23 cellular contexts compared by ENCODE assay signal in genomic region chr1:183516725-183517124, GRCh38.
"Had no signal": no experiment of that assay in that cellular context is flagged by ENCODE, and none has a peak within 500 bp of the region (broad histone marks: within the 10 kb centered on the region; RNA-seq: fewer than 3 reads in every experiment).

No MANE protein-coding gene starts in this region.

- H3K27me3 Mint-ChIP-seq: activated CD4-positive, alpha-beta memory T cell treated with anti-CD3 and anti-CD28 coated beads for 36 hours; activated naive CD4-positive, alpha-beta T cell treated with anti-CD3 and anti-CD28 coated beads, Interleukin-2, amount 10 ng/mL, durations not matched to agents 7 days and 5 days; activated naive CD8-positive, alpha-beta T cell treated with anti-CD3 and anti-CD28 coated beads, Interleukin-2, amount 50 U/mL, for 24 hours; natural killer cell treated with Interleukin-12 subunit alpha and Interleukin-12 subunit beta and Interleukin-15 and Interleukin-18, amount 100 ng/mL, for 72 hours; stimulated activated naive CD8-positive, alpha-beta T cell treated with anti-CD3 and anti-CD28 coated beads, Interleukin-15, amount 100 ng/mL, for 72 hours; T-helper 17 cell had no signal

- H3K4me3 ChIP-seq: left lung, right lobe of liver, skin epidermis, tibial artery had no signal

- FAIRE-seq: endometrium, kidney had no signal

- ATAC-seq: activated naive CD8-positive, alpha-beta T cell treated with anti-CD3 and anti-CD28 coated beads, Interleukin-2, amount 50 U/mL, for 24 hours; left lung; natural killer cell treated with Interleukin-12 subunit alpha and Interleukin-12 subunit beta and Interleukin-15 and Interleukin-18, amount 100 ng/mL, for 72 hours; right lobe of liver; stimulated activated effector memory CD8-positive, alpha-beta T cell treated with anti-CD3 and anti-CD28 coated beads, Interleukin-12 subunit alpha, Interleukin-12 subunit beta, amount 100 ng/mL, for 72 hours; stimulated activated naive CD8-positive, alpha-beta T cell treated with anti-CD3 and anti-CD28 coated beads, Interleukin-15, amount 100 ng/mL, for 72 hours; T-helper 17 cell had no signal

- H3K4me1 Mint-ChIP-seq: stimulated activated naive CD8-positive, alpha-beta T cell treated with anti-CD3 and anti-CD28 coated beads, Interleukin-15, amount 100 ng/mL, for 72 hours had no signal

- H3K9me3 Mint-ChIP-seq: activated CD4-positive, alpha-beta memory T cell treated with anti-CD3 and anti-CD28 coated beads for 36 hours; activated naive CD4-positive, alpha-beta T cell treated with anti-CD3 and anti-CD28 coated beads, Interleukin-2, amount 10 ng/mL, durations not matched to agents 7 days and 5 days; activated naive CD8-positive, alpha-beta T cell treated with anti-CD3 and anti-CD28 coated beads, Interleukin-2, amount 50 U/mL, for 24 hours; natural killer cell treated with Interleukin-12 subunit alpha and Interleukin-12 subunit beta and Interleukin-15 and Interleukin-18, amount 100 ng/mL, for 72 hours; stimulated activated effector memory CD8-positive, alpha-beta T cell treated with anti-CD3 and anti-CD28 coated beads, Interleukin-12 subunit alpha, Interleukin-12 subunit beta, amount 100 ng/mL, for 72 hours; stimulated activated naive CD8-positive, alpha-beta T cell treated with anti-CD3 and anti-CD28 coated beads, Interleukin-15, amount 100 ng/mL, for 72 hours had no signal

- H3K9me3 ChIP-seq: left lung, right lobe of liver, tibial artery had no signal

- H3K9ac ChIP-seq: parathyroid adenoma had no signal

- H3K27ac Mint-ChIP-seq: activated CD4-positive, alpha-beta memory T cell treated with anti-CD3 and anti-CD28 coated beads for 36 hours; activated naive CD4-positive, alpha-beta T cell treated with anti-CD3 and anti-CD28 coated beads, Interleukin-2, amount 10 ng/mL, durations not matched to agents 7 days and 5 days; activated naive CD8-positive, alpha-beta T cell treated with anti-CD3 and anti-CD28 coated beads, Interleukin-2, amount 50 U/mL, for 24 hours; natural killer cell treated with Interleukin-12 subunit alpha and Interleukin-12 subunit beta and Interleukin-15 and Interleukin-18, amount 100 ng/mL, for 72 hours; stimulated activated effector memory CD8-positive, alpha-beta T cell treated with anti-CD3 and anti-CD28 coated beads, Interleukin-12 subunit alpha, Interleukin-12 subunit beta, amount 100 ng/mL, for 72 hours had no signal

- H3K4me3 Mint-ChIP-seq: activated CD4-positive, alpha-beta memory T cell treated with anti-CD3 and anti-CD28 coated beads for 36 hours; activated naive CD4-positive, alpha-beta T cell treated with anti-CD3 and anti-CD28 coated beads, Interleukin-2, amount 10 ng/mL, durations not matched to agents 7 days and 5 days; activated naive CD8-positive, alpha-beta T cell treated with anti-CD3 and anti-CD28 coated beads, Interleukin-2, amount 50 U/mL, for 24 hours; natural killer cell treated with Interleukin-12 subunit alpha and Interleukin-12 subunit beta and Interleukin-15 and Interleukin-18, amount 100 ng/mL, for 72 hours; stimulated activated effector memory CD8-positive, alpha-beta T cell treated with anti-CD3 and anti-CD28 coated beads, Interleukin-12 subunit alpha, Interleukin-12 subunit beta, amount 100 ng/mL, for 72 hours; stimulated activated naive CD8-positive, alpha-beta T cell treated with anti-CD3 and anti-CD28 coated beads, Interleukin-15, amount 100 ng/mL, for 72 hours; T-helper 17 cell had no signal

- H3K27ac ChIP-seq: left lung, parathyroid adenoma, right lobe of liver, tibial artery had no signal

- H2AFZ ChIP-seq: parathyroid adenoma had no signal

- DNase-seq: activated CD4-positive, alpha-beta memory T cell treated with anti-CD3 and anti-CD28 coated beads for 36 hours; activated CD4-positive, alpha-beta T cell treated with anti-CD3 and anti-CD28 coated beads for 4 hours; activated CD4-positive, CD25-positive, alpha-beta regulatory T cell; activated effector memory CD4-positive, alpha-beta T cell treated with Interleukin-2 at 50 U/mL for 16 hours; activated naive CD4-positive, alpha-beta T cell treated with anti-CD3 and anti-CD28 coated beads, Interleukin-2, amount 10 ng/mL, durations not matched to agents 7 days and 5 days; activated naive CD8-positive, alpha-beta T cell treated with anti-CD3 and anti-CD28 coated beads, Interleukin-2, amount 50 U/mL, for 24 hours; activated T-cell treated with anti-CD3 and anti-CD28 coated beads, Interleukin-2, amount 50 U/mL, for 48 hours; erythroblast; foreskin fibroblast; kidney; left lung; midbrain; nucleus accumbens; right lobe of liver; stimulated activated CD4-positive, alpha-beta T cell treated with anti-CD3 and anti-CD28 coated beads, Interleukin-2, amount 100 ng/mL, for 24 hours; stimulated activated naive CD8-positive, alpha-beta T cell treated with anti-CD3 and anti-CD28 coated beads, Interleukin-15, amount 100 ng/mL, for 72 hours; T-helper 17 cell; tibial artery had no signal

- H3K27me3 ChIP-seq: left lung, right lobe of liver, tibial artery had no signal

- H3K4me1 ChIP-seq: parathyroid adenoma had no signal
